In the genomic region with DNA sequence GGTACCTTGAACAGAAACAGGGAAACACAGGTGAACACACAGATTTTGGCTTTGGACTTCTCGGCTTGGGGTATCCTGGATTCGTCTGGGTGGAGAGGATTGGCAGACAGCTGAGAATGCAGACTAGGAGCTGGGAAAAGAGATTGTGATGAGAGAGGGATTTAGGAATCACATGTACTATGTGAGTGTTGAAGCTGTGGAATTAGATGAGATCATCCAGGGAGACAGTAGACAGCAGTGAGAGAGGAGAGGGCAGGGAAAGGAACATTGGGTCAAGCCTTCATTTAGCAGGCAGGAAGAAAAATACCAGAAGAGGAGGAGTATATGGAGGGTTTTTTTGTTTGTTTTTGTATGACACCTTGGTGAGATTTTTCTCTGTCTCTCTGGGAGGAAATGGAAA, we compare ENCODE assay signal across 12 cellular contexts.
DNase-seq lines count a peak whose midpoint lies in the region; ATAC-seq, FAIRE-seq and TF ChIP-seq lines count a peak whose summit lies in the region.
"Had no signal": no experiment of that assay in that cellular context is flagged by ENCODE, and none has a peak within 500 bp of the region (broad histone marks: within the 10 kb centered on the region; RNA-seq: fewer than 3 reads in every experiment).

No MANE protein-coding gene starts in this region.

- H3K79me2 ChIP-seq in astrocyte (ENCODE audit: insufficient read depth, low read length) = no peaks in the 10 kb centered on the region

- H3K4me1 Mint-ChIP-seq in astrocyte (ENCODE audit: low read depth, unreplicated experiment) = peaks cover 20% of the 10 kb centered on the region

- H4K20me1 ChIP-seq in astrocyte (ENCODE audit: insufficient read depth, low read length) = no peaks in the 10 kb centered on the region

- ATAC-seq in HG03571 (IDR thresholded peaks at IDR 0.05; ENCODE audit: unreplicated experiment) = no peak
- ATAC-seq in HG03280 (IDR thresholded peaks at IDR 0.05; ENCODE audit: unreplicated experiment) = no peak
- ATAC-seq in GM18873 (IDR thresholded peaks at IDR 0.05; ENCODE audit: low FRiP score, unreplicated experiment) = no peak
- ATAC-seq: HCT116 had no signal

- no peak for TF ChIP-seq CTCF in astrocyte (IDR thresholded peaks at IDR 0.05; ENCODE audit: insufficient read depth, low read depth, low read length)

- H3K36me3 Mint-ChIP-seq in astrocyte (ENCODE audit: low read depth, unreplicated experiment) = no peaks in the 10 kb centered on the region

- no peak overlapping the region for H3K4me3 Mint-ChIP-seq in astrocyte (ENCODE audit: unreplicated experiment)
- H3K4me3 Mint-ChIP-seq: activated T-cell treated with anti-CD3 and anti-CD28 coated beads, Interleukin-2, amount 50 U/mL, for 24 hours had no signal

- no peaks in the 10 kb centered on the region for H3K9me3 Mint-ChIP-seq in astrocyte (ENCODE audit: unreplicated experiment)
- H3K9me3 Mint-ChIP-seq: activated T-cell treated with anti-CD3 and anti-CD28 coated beads, Interleukin-2, amount 50 U/mL, for 24 hours had no signal

- no peaks in the 10 kb centered on the region for H3K27me3 ChIP-seq in astrocyte (ENCODE audit: insufficient read depth, low read length)

- no peak overlapping the region for H3K27ac Mint-ChIP-seq in astrocyte (ENCODE audit: unreplicated experiment)
- H3K27ac Mint-ChIP-seq: activated T-cell treated with anti-CD3 and anti-CD28 coated beads, Interleukin-2, amount 50 U/mL, for 24 hours had no signal

- peak; percentile 29 for FAIRE-seq in astrocyte (lab: Jason Lieb, UNC)

- H3K4me3 ChIP-seq in astrocyte (ENCODE audit: insufficient read depth, low read depth, low read length) = no peak overlapping the region

- H3K27ac ChIP-seq in astrocyte (ENCODE audit: low read depth, low read length) = peak overlapping the region; percentile 51

- peaks cover 6% of the 10 kb centered on the region for H3K9me3 ChIP-seq in astrocyte (ENCODE audit: insufficient read depth, low read depth, low read length)

- H3K9ac ChIP-seq in astrocyte (ENCODE audit: low read length) = peak overlapping the region; percentile 49

- peak overlapping the region; percentile 46 for H2AFZ ChIP-seq in astrocyte (ENCODE audit: low read depth, low read length)

- H3K36me3 ChIP-seq in astrocyte (ENCODE audit: insufficient read depth, low read length) = no peaks in the 10 kb centered on the region

- peaks cover 14% of the 10 kb centered on the region for H3K4me1 ChIP-seq in astrocyte (ENCODE audit: insufficient read depth, low read length)

- peak; percentile 56 for DNase-seq in AG08395 (ENCODE audit: low spot score)
- DNase-seq in astrocyte (ENCODE audit: low read depth) = peak; percentile 87
- peak; percentile 61 for DNase-seq in glomerular visceral epithelial cell (ENCODE audit: extremely low spot score)
- peak; percentile 94 for DNase-seq in non-pigmented ciliary epithelial cell (ENCODE audit: low read depth)
- DNase-seq in GM19240 (ENCODE audit: insufficient read length, low spot score) = no peak
- DNase-seq: activated T-cell treated with anti-CD3 and anti-CD28 coated beads, Interleukin-2, amount 50 U/mL, for 24 hours; GF-D8; T-helper 9 cell had no signal

- H3K27me3 Mint-ChIP-seq in astrocyte (ENCODE audit: low read depth, unreplicated experiment) = no peaks in the 10 kb centered on the region
- H3K27me3 Mint-ChIP-seq: activated T-cell treated with anti-CD3 and anti-CD28 coated beads, Interleukin-2, amount 50 U/mL, for 24 hours had no signal

- H3K4me2 ChIP-seq in astrocyte (ENCODE audit: low read length) = peak overlapping the region; percentile 47
